In genomic region chr15:101168898-101169297, GRCh38 we compare ENCODE assay signal across 9 cellular contexts.
DNase-seq lines count a peak whose midpoint lies in the region; ATAC-seq and TF ChIP-seq lines count a peak whose summit lies in the region.
"Had no signal": no experiment of that assay in that cellular context is flagged by ENCODE, and none has a peak within 500 bp of the region (broad histone marks: within the 10 kb centered on the region; RNA-seq: fewer than 3 reads in every experiment).

No MANE protein-coding gene starts in this region.

- peaks cover 0 to 13% (median 0%) of the 10 kb centered on the region in 4 donors for H3K9me3 ChIP-seq in right lobe of liver
- H3K9me3 ChIP-seq in OCI-LY7 (ENCODE audit: low read length), result peaks cover 27% of the 10 kb centered on the region

- peaks cover 38% of the 10 kb centered on the region for H3K4me1 Mint-ChIP-seq in activated T-cell treated with anti-CD3 and anti-CD28 coated beads, Interleukin-2, amount 50 U/mL, for 72 hours (ENCODE audit: low read depth)
- H3K4me1 Mint-ChIP-seq in activated T-helper 17 cell treated with anti-CD3 and anti-CD28 coated beads, Interleukin-2, amount 50 U/mL, for 72 hours, result peaks cover 29% of the 10 kb centered on the region

- POLR2A ChIA-PET in OCI-LY7 (lab: Charles Lee), result interaction anchor here (1.2 kb wide), 1 partner anchor 10 kb away, joined by 5 read pairs; no protein-coding TSS in a partner anchor

- peaks cover 12 to 30% of the 10 kb centered on the region in 2 donors for H3K36me3 Mint-ChIP-seq in activated T-cell treated with anti-CD3 and anti-CD28 coated beads, Interleukin-2, amount 50 U/mL, for 72 hours (ENCODE audit: insufficient read depth in 2 of 2)
- peaks cover 6% of the 10 kb centered on the region for H3K36me3 Mint-ChIP-seq in activated T-helper 17 cell treated with anti-CD3 and anti-CD28 coated beads, Interleukin-2, amount 50 U/mL, for 72 hours (ENCODE audit: low read depth)

- no peaks in the 10 kb centered on the region for H3K79me2 ChIP-seq in OCI-LY7 (ENCODE audit: insufficient read depth, low read depth, low read length)

- no peak overlapping the region for H3K4me3 ChIP-seq in right lobe of liver
- no peak overlapping the region for H3K4me3 ChIP-seq in OCI-LY7 (ENCODE audit: low read depth, low read length, poor library complexity, severe bottlenecking)

- no TSS peak for BruUV-seq in OCI-LY7 (replicated peaks; lab: Mats Ljungman, UMichigan)

- H2AFZ ChIP-seq in OCI-LY7 (ENCODE audit: low read length), result no peak overlapping the region

- H3K4me2 ChIP-seq in OCI-LY7 (ENCODE audit: low read length), result no peak overlapping the region

- CTCF ChIA-PET in OCI-LY7 (lab: Charles Lee; ENCODE audit: unreplicated experiment), result no interaction called here

- WGBS in right lobe of liver (ENCODE audit: insufficient coverage, low coverage, low lambda C conversion rate, missing lambda C conversion rate), result 80% methylated on average over 1 of the region's 4 CpGs

- ATAC-seq in activated T-cell treated with anti-CD3 and anti-CD28 coated beads, Interleukin-2, amount 50 U/mL, for 72 hours (replicated peaks in 1 of 2), result no peak
- ATAC-seq in activated T-helper 17 cell treated with anti-CD3 and anti-CD28 coated beads, Interleukin-2, amount 50 U/mL, for 72 hours (replicated peaks), result no peak
- no peak for ATAC-seq in right lobe of liver

- H3K9me3 Mint-ChIP-seq in activated T-cell treated with anti-CD3 and anti-CD28 coated beads, Interleukin-2, amount 50 U/mL, for 72 hours, result peaks cover 7 to 8% of the 10 kb centered on the region in 2 donors
- peaks cover 22% of the 10 kb centered on the region for H3K9me3 Mint-ChIP-seq in activated T-helper 17 cell treated with anti-CD3 and anti-CD28 coated beads, Interleukin-2, amount 50 U/mL, for 72 hours

- no peaks in the 10 kb centered on the region for H3K27me3 Mint-ChIP-seq in activated T-cell treated with anti-CD3 and anti-CD28 coated beads, Interleukin-2, amount 50 U/mL, for 72 hours (ENCODE audit: low read depth)
- H3K27me3 Mint-ChIP-seq in activated T-helper 17 cell treated with anti-CD3 and anti-CD28 coated beads, Interleukin-2, amount 50 U/mL, for 72 hours, result no peaks in the 10 kb centered on the region

- TF ChIP-seq CTCF in right lobe of liver (IDR thresholded peaks at IDR 0.05), result no peak
- TF ChIP-seq CTCF in OCI-LY7 (conservative IDR thresholded peaks at IDR 0.05; ENCODE audit: low read length), result no peak

- no peaks in the 10 kb centered on the region for H3K27me3 ChIP-seq in right lobe of liver

- no peaks in the 10 kb centered on the region for H3K36me3 ChIP-seq in right lobe of liver
- no peaks in the 10 kb centered on the region for H3K36me3 ChIP-seq in OCI-LY7 (ENCODE audit: insufficient read depth, low read length)

- H4K20me1 ChIP-seq in OCI-LY7 (ENCODE audit: insufficient read depth, low read length), result no peaks in the 10 kb centered on the region

- peak overlapping the region; percentile 33 for H3K27ac Mint-ChIP-seq in activated T-cell treated with anti-CD3 and anti-CD28 coated beads, Interleukin-2, amount 50 U/mL, for 72 hours
- peak overlapping the region; percentile 96 for H3K27ac Mint-ChIP-seq in activated T-helper 17 cell treated with anti-CD3 and anti-CD28 coated beads, Interleukin-2, amount 50 U/mL, for 72 hours

- intact Hi-C loops in right lobe of liver (cut with DNase I), result no loop called here
- intact Hi-C loops in OCI-LY7 (cut with micrococcal nuclease; ENCODE audit: unreplicated experiment), result no loop called here

- TF ChIP-seq POLR2A in right lobe of liver (IDR thresholded peaks at IDR 0.05), result no peak

- H3K9me2 ChIP-seq in OCI-LY7 (ENCODE audit: insufficient read depth, low read length), result no peaks in the 10 kb centered on the region

- peak overlapping the region; percentile 36 to 62 for H3K4me3 Mint-ChIP-seq in activated T-cell treated with anti-CD3 and anti-CD28 coated beads, Interleukin-2, amount 50 U/mL, for 72 hours
- H3K4me3 Mint-ChIP-seq in activated T-helper 17 cell treated with anti-CD3 and anti-CD28 coated beads, Interleukin-2, amount 50 U/mL, for 72 hours, result peak overlapping the region; percentile 82

- DNase-seq in activated T-cell treated with anti-CD3 and anti-CD28 coated beads, Interleukin-2, amount 50 U/mL, for 72 hours, result no peak
- no peak for DNase-seq in activated T-cell treated with anti-CD3 and anti-CD28 coated beads, Interleukin-2, amount 50 U/mL, for 48 hours
- DNase-seq in right lobe of liver (peak in 1 of 3 donors; percentile 26), iPS-NIHi11 (ENCODE audit: low spot score) (no peak), OCI-LY7 (ENCODE audit: low spot score) (no peak), AG08395 (ENCODE audit: low spot score) (no peak)
- DNase-seq: NCI-H2171 treated with DMSO at 0.1 percent for 48 hours had no signal

- no peaks in the 10 kb centered on the region for H3K4me1 ChIP-seq in right lobe of liver
- H3K4me1 ChIP-seq in OCI-LY7 (ENCODE audit: insufficient read depth, low read length, poor library complexity, severe bottlenecking), result no peaks in the 10 kb centered on the region

- H3K27ac ChIP-seq in right lobe of liver (peak overlapping the region in 2 of 3 donors; percentile 47 to 87), temporal lobe (ENCODE audit: low read depth, low read length) (peak overlapping the region; percentile 37), OCI-LY7 (ENCODE audit: low read depth, low read length, poor library complexity, severe bottlenecking) (no peak overlapping the region)
